ENCODE assay signal across 11 cellular contexts in genomic region chr12:107514887-107515445, GRCh38.
DNase-seq lines count a peak whose midpoint lies in the region; ATAC-seq and TF ChIP-seq lines count a peak whose summit lies in the region.
"Had no signal": no experiment of that assay in that cellular context is flagged by ENCODE, and none has a peak within 500 bp of the region (broad histone marks: within the 10 kb centered on the region; RNA-seq: fewer than 3 reads in every experiment).

No MANE protein-coding gene starts in this region.

- TF ChIP-seq CTCF in PC-3 (conservative IDR thresholded peaks at IDR 0.05; ENCODE audit: low read depth, low read length) = no peak
- no peak for TF ChIP-seq CTCF in prostate gland (IDR thresholded peaks at IDR 0.05)

- ATAC-seq in PC-3 (peak; percentile 22), GM18873 (IDR thresholded peaks at IDR 0.05; ENCODE audit: low FRiP score, unreplicated experiment) (no peak), HG03108 (IDR thresholded peaks at IDR 0.05; ENCODE audit: unreplicated experiment) (no peak)

- H3K4me2 ChIP-seq in PC-3 (ENCODE audit: low read length) = peak overlapping the region; percentile 59

- H3K9me3 ChIP-seq in PC-3 (ENCODE audit: low read length) (no peaks in the 10 kb centered on the region), prostate gland (no peaks in the 10 kb centered on the region)
- H3K9me3 ChIP-seq: Peyer's patch had no signal

- H3K4me3 ChIP-seq in PC-3 (ENCODE audit: low read length) = no peak overlapping the region
- no peak overlapping the region for H3K4me3 ChIP-seq in prostate gland
- H3K4me3 ChIP-seq: Peyer's patch had no signal

- no peaks in the 10 kb centered on the region for H3F3A ChIP-seq in PC-3 (ENCODE audit: low read length, unreplicated experiment)

- WGBS in prostate gland = 82% methylated on average over 7 of the region's 7 CpGs

- no peak for TF ChIP-seq POLR2A in prostate gland (IDR thresholded peaks at IDR 0.05)

- DNase-seq in GM03348 (ENCODE audit: low spot score) (peak; percentile 64), PC-3 (peak; percentile 72), fibroblast of gingiva (ENCODE audit: low read depth) (peak; percentile 66), renal cortical epithelial cell (ENCODE audit: low read depth) (peak; percentile 97), prostate gland (ENCODE audit: low spot score) (no peak)
- no peak for DNase-seq in stimulated activated CD4-positive, alpha-beta T cell treated with anti-CD3 and anti-CD28 coated beads, Interleukin-15, amount 100 ng/mL, for 24 hours
- DNase-seq: activated B cell treated with CpG ODN at 0.5 μM for 24 hours, HCEC 1CT had no signal

- intact Hi-C loops in PC-3 (cut with micrococcal nuclease) (no loop called here), prostate gland (cut with DNase I) (no loop called here)

- BruUV-seq in PC-3 (replicated peaks; lab: Mats Ljungman, UMichigan) = no TSS peak

- H4K20me1 ChIP-seq in PC-3 (ENCODE audit: low read length) = no peaks in the 10 kb centered on the region

- POLR2A ChIA-PET in PC-3 (lab: Charles Lee; ENCODE audit: unreplicated experiment) = no interaction called here

- H3K79me2 ChIP-seq in PC-3 (ENCODE audit: low read length) = no peaks in the 10 kb centered on the region

- no peaks in the 10 kb centered on the region for H3K27me3 ChIP-seq in PC-3 (ENCODE audit: low read length)
- no peaks in the 10 kb centered on the region for H3K27me3 ChIP-seq in prostate gland (replicated peaks; ENCODE audit: insufficient read depth)
- H3K27me3 ChIP-seq: Peyer's patch had no signal

- peak overlapping the region; percentile 75 for H3K27ac ChIP-seq in PC-3 (ENCODE audit: low read length)
- no peak overlapping the region for H3K27ac ChIP-seq in prostate gland
- H3K27ac ChIP-seq: Peyer's patch had no signal

- CTCF ChIA-PET in PC-3 (lab: Charles Lee) = no interaction called here

- H3K9me2 ChIP-seq in PC-3 (replicated peaks; ENCODE audit: low read length) = no peaks in the 10 kb centered on the region

- H2AFZ ChIP-seq in PC-3 (ENCODE audit: low read length) = peak overlapping the region; percentile 40; the same call in 1 of the 2 replicates

- H3K9ac ChIP-seq in PC-3 (ENCODE audit: low read length) = no peak overlapping the region

- H3K36me3 ChIP-seq in PC-3 (ENCODE audit: low read depth, low read length) (no peaks in the 10 kb centered on the region), prostate gland (no peaks in the 10 kb centered on the region)
- H3K36me3 ChIP-seq: Peyer's patch had no signal

- peaks cover 25% of the 10 kb centered on the region for H3K4me1 ChIP-seq in PC-3 (ENCODE audit: insufficient read depth, low read length)
- H3K4me1 ChIP-seq in prostate gland (replicated peaks) = no peaks in the 10 kb centered on the region
- H3K4me1 ChIP-seq: Peyer's patch had no signal

Comparison
In these comparisons a context has a peak if more than half of its experiments do, and no peak if none do; other contexts are left out.
1. DNase-seq: peak in GM03348 (single experiment), PC-3 (single experiment), fibroblast of gingiva (single experiment) and renal cortical epithelial cell (single experiment); none in prostate gland (single experiment) and stimulated activated CD4-positive, alpha-beta T cell treated with anti-CD3 and anti-CD28 coated beads, Interleukin-15, amount 100 ng/mL, for 24 hours (single experiment).